ENCODE assay signal across 1 cellular context in genomic region chr3:172655388-172655787, GRCh38.
TF ChIP-seq lines count a peak whose summit lies in the region.

No MANE protein-coding gene starts in this region.

TF ChIP-seq in HepG2, 621 proteins besides CTCF, POLR2A, EP300 and RAD21 (continued from another document):
- TF ChIP-seq ZNF839 (CRISPR knock-in tag; IDR thresholded peaks at IDR 0.05; ENCODE audit: borderline replicate concordance) = no peak
- TF ChIP-seq GATAD2A (CRISPR knock-in tag; IDR thresholded peaks at IDR 0.05) = 0 out of 2 replicates have a peak, but pooled peaks have one; percentile 13
- no peak for TF ChIP-seq BRF2 (CRISPR knock-in tag; IDR thresholded peaks at IDR 0.05)
- no peak for TF ChIP-seq PCBP1 (IDR thresholded peaks at IDR 0.05; ENCODE audit: borderline replicate concordance, low read depth, low read length)
- no peak for TF ChIP-seq FOXA3 (CRISPR knock-in tag; IDR thresholded peaks at IDR 0.05)
- TF ChIP-seq ZNF512B (CRISPR knock-in tag; IDR thresholded peaks at IDR 0.05; ENCODE audit: borderline replicate concordance) = no peak
- no peak for TF ChIP-seq ZBTB25 (CRISPR knock-in tag; IDR thresholded peaks at IDR 0.05)
